19 cellular contexts compared by ENCODE assay signal in the genomic region with DNA sequence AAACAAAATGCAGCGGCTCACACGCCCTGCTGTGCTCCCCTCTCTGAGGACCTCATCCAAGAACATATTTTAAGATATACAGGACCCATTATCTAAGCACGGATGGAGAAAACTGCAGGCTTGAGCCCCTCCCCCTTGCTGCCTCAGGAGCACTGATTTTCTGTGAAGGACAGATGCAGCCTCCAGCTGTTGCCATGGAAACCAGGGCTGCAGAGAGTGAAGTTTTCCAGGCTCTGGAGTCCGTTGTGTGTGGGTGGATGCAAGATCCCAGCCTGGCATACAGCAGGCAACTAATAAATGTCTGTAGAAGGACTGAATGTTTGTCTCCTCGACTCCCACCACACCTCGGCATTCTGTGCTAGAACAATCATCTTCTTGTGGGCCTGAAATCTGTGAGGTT.
A peak's percentile ranks its signal among the peaks of the same experiment; 100 is the strongest.
DNase-seq lines count a peak whose midpoint lies in the region; ATAC-seq, FAIRE-seq and TF ChIP-seq lines count a peak whose summit lies in the region.
"Had no signal": no experiment of that assay in that cellular context is flagged by ENCODE, and none has a peak within 500 bp of the region (broad histone marks: within the 10 kb centered on the region; RNA-seq: fewer than 3 reads in every experiment).

No MANE protein-coding gene starts in this region.

- no peaks in the 10 kb centered on the region for H3K9me2 ChIP-seq in neural cell (ENCODE audit: insufficient read depth, low read length)

- WGBS in HepG2 (ENCODE audit: low lambda C conversion rate), result 78% methylated on average over 6 of the region's 6 CpGs
- 27% methylated on average over 6 of the region's 6 CpGs for WGBS in right lobe of liver (ENCODE audit: insufficient coverage, low coverage, low lambda C conversion rate, missing lambda C conversion rate)
- WGBS in testis, 2 donors, result 31 to 46% methylated on average over 5 to 6 of the region's 6 CpGs

- TF ChIP-seq EP300 in HepG2 (IDR thresholded peaks at IDR 0.05; ENCODE audit: low read depth in 2 of 2, low read length in 2 of 2) (no peak), HepG2 (CRISPR knock-in tag; IDR thresholded peaks at IDR 0.05; ENCODE audit: borderline replicate concordance) (no peak), neural cell (conservative IDR thresholded peaks at IDR 0.05; ENCODE audit: poor library complexity, severe bottlenecking) (peak; percentile 13)

- TF ChIP-seq CTCF in HepG2 (CRISPR knock-in tag; IDR thresholded peaks at IDR 0.05), result no peak
- TF ChIP-seq CTCF in right lobe of liver (IDR thresholded peaks at IDR 0.05), result no peak
- no peak for TF ChIP-seq CTCF in neural cell (IDR thresholded peaks at IDR 0.05; ENCODE audit: poor library complexity, severe bottlenecking)
- no peak for TF ChIP-seq CTCF in testis (IDR thresholded peaks at IDR 0.05)

- H2AFZ ChIP-seq in HepG2 (ENCODE audit: low read length) (no peak overlapping the region), neural cell (ENCODE audit: low read depth, low read length) (no peak overlapping the region)

- no peaks in the 10 kb centered on the region for H3K36me3 ChIP-seq in HepG2 (replicated peaks in 1 of 2; ENCODE audit: control insufficient read depth in 1 of 2, insufficient read depth in 2 of 2, low read length in 2 of 2)
- no peaks in the 10 kb centered on the region for H3K36me3 ChIP-seq in right lobe of liver
- no peaks in the 10 kb centered on the region for H3K36me3 ChIP-seq in neural cell (ENCODE audit: insufficient read depth, low read length)
- H3K36me3 ChIP-seq in testis (ENCODE audit: low read depth, missing control alignments), result no peaks in the 10 kb centered on the region
- H3K36me3 ChIP-seq: BE2C had no signal

- H4K20me1 ChIP-seq in HepG2 (ENCODE audit: insufficient read depth, low read length) (no peaks in the 10 kb centered on the region), neural cell (ENCODE audit: insufficient read depth) (no peaks in the 10 kb centered on the region)

- H3K27me3 ChIP-seq in HepG2 (ENCODE audit: control insufficient read depth in 1 of 2, insufficient read depth in 2 of 2, low read length in 2 of 2) (no peaks in the 10 kb centered on the region), right lobe of liver (no peaks in the 10 kb centered on the region), neural cell (ENCODE audit: insufficient read depth, low read depth, low read length) (no peaks in the 10 kb centered on the region), testis (no peaks in the 10 kb centered on the region)
- H3K27me3 ChIP-seq: BE2C had no signal

- H3K9me3 ChIP-seq in HepG2 (ENCODE audit: low read length) (no peaks in the 10 kb centered on the region), right lobe of liver (no peaks in the 10 kb centered on the region), neural cell (ENCODE audit: low read length) (no peaks in the 10 kb centered on the region), testis (no peaks in the 10 kb centered on the region)
- H3K9me3 ChIP-seq: BE2C had no signal

- H3F3A ChIP-seq in neural cell (ENCODE audit: insufficient read depth, low read length, poor library complexity, severe bottlenecking), result no peaks in the 10 kb centered on the region

- CTCF ChIA-PET in HepG2 (lab: Yijun Ruan, JAX; ENCODE audit: low intra/inter-chr PET ratio, low total read pairs) (no interaction called here), T-cell (lab: Charles Lee) (no interaction called here)

- H3K27ac ChIP-seq in HepG2 (ENCODE audit: extremely low read length, insufficient read depth, low read length), result no peak overlapping the region
- H3K27ac ChIP-seq in right lobe of liver, result no peak overlapping the region
- peak overlapping the region; percentile 64 for H3K27ac ChIP-seq in caudate nucleus (ENCODE audit: low read depth, low read length)
- H3K27ac ChIP-seq in neural cell (ENCODE audit: low read length), result peak overlapping the region; percentile 71
- no peak overlapping the region for H3K27ac ChIP-seq in testis

- no peak for TF ChIP-seq POLR2A in HepG2 (IDR thresholded peaks at IDR 0.05; ENCODE audit: insufficient read depth in 1 of 2, low read depth in 2 of 2, low read length in 2 of 2)
- TF ChIP-seq POLR2A in right lobe of liver (IDR thresholded peaks at IDR 0.05), result no peak
- no peak for TF ChIP-seq POLR2A in testis (IDR thresholded peaks at IDR 0.05)

- FAIRE-seq in HepG2 (lab: Jason Lieb, UNC), result no peak
- FAIRE-seq: D721Med, H54, RCC 7860 had no signal

- intact Hi-C loops in HepG2 (cut with micrococcal nuclease; ENCODE audit: unreplicated experiment) (no loop called here), right lobe of liver (cut with DNase I) (no loop called here), testis (cut with DNase I; ENCODE audit: low total_unique reads) (no loop called here)

- no peak overlapping the region for H3K27ac Mint-ChIP-seq in T-cell
- H3K27ac Mint-ChIP-seq: CD4-positive, alpha-beta memory T cell had no signal

- no peaks in the 10 kb centered on the region for H3K4me1 Mint-ChIP-seq in T-cell
- H3K4me1 Mint-ChIP-seq: CD4-positive, alpha-beta memory T cell had no signal

- H3K4me3 Mint-ChIP-seq in T-cell, result no peak overlapping the region
- H3K4me3 Mint-ChIP-seq: CD4-positive, alpha-beta memory T cell had no signal

- ATAC-seq in HepG2 (no peak), right lobe of liver (no peak), T-cell (replicated peaks in 1 of 4) (no peak), HG02678 (IDR thresholded peaks at IDR 0.05; ENCODE audit: unreplicated experiment) (no peak)

- DNase-seq in HepG2 (ENCODE audit: low spot score) (no peak), right lobe of liver (no peak), caudate nucleus (lab: John Stamatoyannopoulos, UW) (peak in 37 of 61 donors; percentile 2 to 68 (median 30)), testis (peak; percentile 65), T-cell (no peak), SKM-1 treated with dmso at 0.1 percent for 144 hours (lab: John Stamatoyannopoulos, UW; ENCODE audit: unreplicated experiment) (no peak)
- DNase-seq: ACHN; BE2C; CD4-positive, alpha-beta memory T cell; NCI-H1436 treated with DMSO at 0.1 percent for 48 hours; NCI-H2081 treated with DMSO at 0.1 percent for 48 hours; NCI-H446; SHP77; SW 1271 had no signal

- H3K4me1 ChIP-seq in HepG2 (ENCODE audit: insufficient read depth, low read length), result peaks cover 11% of the 10 kb centered on the region
- H3K4me1 ChIP-seq in right lobe of liver, result no peaks in the 10 kb centered on the region
- H3K4me1 ChIP-seq in testis, result peaks cover 18% of the 10 kb centered on the region
- H3K4me1 ChIP-seq: BE2C had no signal

- no TSS peak for BruUV-seq in HepG2 (replicated peaks; lab: Mats Ljungman, UMichigan)

- H3K27me3 Mint-ChIP-seq in T-cell, result peaks cover 0 to 3% of the 10 kb centered on the region in 2 donors

- TF ChIP-seq RAD21 in HepG2 (CRISPR knock-in tag; IDR thresholded peaks at IDR 0.05) (no peak), neural cell (conservative IDR thresholded peaks at IDR 0.05) (peak; percentile 47)

- no peaks in the 10 kb centered on the region for H3K36me3 Mint-ChIP-seq in T-cell

- H3K79me2 ChIP-seq in HepG2 (ENCODE audit: insufficient read depth, low read length), result no peaks in the 10 kb centered on the region
- H3K79me2 ChIP-seq in neural cell (replicated peaks; ENCODE audit: insufficient read depth, low read length), result no peaks in the 10 kb centered on the region

- POLR2A ChIA-PET in HepG2 (lab: Yijun Ruan, JAX) (no interaction called here), T-cell (lab: Charles Lee) (no interaction called here)

- H3K4me3 ChIP-seq in HepG2 (replicated peaks in 1 of 3; ENCODE audit: insufficient read depth in 1 of 3, low read depth in 2 of 3, low read length in 3 of 3) (no peak overlapping the region), right lobe of liver (no peak overlapping the region), neural cell (ENCODE audit: low read length) (no peak overlapping the region), testis (no peak overlapping the region)

- H3K4me2 ChIP-seq in HepG2 (ENCODE audit: low read depth, low read length) (no peak overlapping the region), neural cell (ENCODE audit: low read length) (no peak overlapping the region)

- peaks cover 19 to 45% (median 42%) of the 10 kb centered on the region in 3 donors for H3K9me3 Mint-ChIP-seq in T-cell

- in situ Hi-C loops in HepG2 (cut with HindIII; ENCODE audit: extremely low pct_ligation_motif_present, low pct_unique_long_range_greater_than_20kb), result no loop called here

- H3K9ac ChIP-seq in HepG2 (ENCODE audit: insufficient read depth, low read depth, low read length) (no peak overlapping the region), neural cell (ENCODE audit: low read length) (peak overlapping the region; percentile 34)

TF ChIP-seq in HepG2, 621 proteins besides CTCF, POLR2A, EP300 and RAD21 (continues in another document):
- TF ChIP-seq FOXK2 (IDR thresholded peaks at IDR 0.05), result no peak
- TF ChIP-seq ZFYVE20 (CRISPR knock-in tag; IDR thresholded peaks at IDR 0.05; ENCODE audit: borderline replicate concordance, low read depth), result no peak
- no peak for TF ChIP-seq ZBTB7A (CRISPR knock-in tag; IDR thresholded peaks at IDR 0.05)
- TF ChIP-seq ZNF75D (CRISPR knock-in tag; IDR thresholded peaks at IDR 0.05; ENCODE audit: borderline replicate concordance), result no peak
- no peak for TF ChIP-seq STAT5B (CRISPR knock-in tag; IDR thresholded peaks at IDR 0.05)
- TF ChIP-seq ZKSCAN8 (CRISPR knock-in tag; IDR thresholded peaks at IDR 0.05; ENCODE audit: borderline replicate concordance), result peak; percentile 53; the same call in 1 of the 2 replicates
- no peak for TF ChIP-seq TAF1 (CRISPR knock-in tag; IDR thresholded peaks at IDR 0.05)
- TF ChIP-seq ZNF678 (CRISPR knock-in tag; IDR thresholded peaks at IDR 0.05), result no peak
- TF ChIP-seq RFX1 (IDR thresholded peaks at IDR 0.05), result peak; percentile 29; the same call in 1 of the 2 replicates
- TF ChIP-seq ZIK1 (CRISPR knock-in tag; IDR thresholded peaks at IDR 0.05; ENCODE audit: borderline replicate concordance, low read depth), result no peak

TF ChIP-seq in neural cell, 6 proteins besides CTCF, POLR2A, EP300 and RAD21 (continues in another document):
- no peak for TF ChIP-seq MXI1 (conservative IDR thresholded peaks at IDR 0.05; ENCODE audit: poor library complexity, severe bottlenecking)

Comparison
In these comparisons a context has a peak if more than half of its experiments do, and no peak if none do; other contexts are left out.
1. DNase-seq: peak in caudate nucleus (37 of 61) and testis (single experiment); none in HepG2 (single experiment), right lobe of liver (0 of 3), T-cell (0 of 34) and SKM-1 treated with dmso at 0.1 percent for 144 hours (single experiment).
2. H3K27ac ChIP-seq: peak in caudate nucleus (single experiment) and neural cell (single experiment); none in HepG2 (single experiment), right lobe of liver (0 of 3) and testis (0 of 2).